ENCODE assay signal across 14 cellular contexts in genomic region chr13:47036291-47037008, GRCh38.
DNase-seq lines count a peak whose midpoint lies in the region; ATAC-seq, FAIRE-seq and TF ChIP-seq lines count a peak whose summit lies in the region.
"Had no signal": no experiment of that assay in that cellular context is flagged by ENCODE, and none has a peak within 500 bp of the region (broad histone marks: within the 10 kb centered on the region; RNA-seq: fewer than 3 reads in every experiment).

No MANE protein-coding gene starts in this region.

- no peak for FAIRE-seq in frontal cortex (lab: Jason Lieb, UNC)

- peak overlapping the region; percentile 45 to 81 (median 68) for H3K27ac ChIP-seq in body of pancreas
- H3K27ac ChIP-seq in substantia nigra (ENCODE audit: low read depth, low read length, poor library complexity, severe bottlenecking), result no peak overlapping the region
- H3K27ac ChIP-seq: C4-2B, heart left ventricle, parathyroid adenoma, VCaP had no signal

- no peaks in the 10 kb centered on the region for H3K27me3 ChIP-seq in body of pancreas

- no peak overlapping the region for H3K4me3 ChIP-seq in body of pancreas
- H3K4me3 ChIP-seq: heart left ventricle had no signal

- H3K27me3 Mint-ChIP-seq in effector memory CD8-positive, alpha-beta T cell, result peaks cover 11 to 21% of the 10 kb centered on the region in 2 donors

- TF ChIP-seq CTCF in GM13977 (IDR thresholded peaks at IDR 0.05; ENCODE audit: extremely low read depth, insufficient read depth, missing control alignments) (no peak), body of pancreas (IDR thresholded peaks at IDR 0.05) (no peak)

- peak in 1 of 3 donors; percentile 14 for TF ChIP-seq POLR2A in body of pancreas (IDR thresholded peaks at IDR 0.05)

- H3K9me3 ChIP-seq in body of pancreas, result no peaks in the 10 kb centered on the region
- H3K9me3 ChIP-seq: heart left ventricle had no signal

- no peaks in the 10 kb centered on the region for H3K9me3 Mint-ChIP-seq in effector memory CD8-positive, alpha-beta T cell
- H3K9me3 Mint-ChIP-seq: brain had no signal

- H3K4me3 Mint-ChIP-seq in effector memory CD8-positive, alpha-beta T cell, result no peak overlapping the region
- H3K4me3 Mint-ChIP-seq: brain had no signal

- no peak overlapping the region for H3K27ac Mint-ChIP-seq in effector memory CD8-positive, alpha-beta T cell
- H3K27ac Mint-ChIP-seq: brain had no signal

- no peaks in the 10 kb centered on the region for H3K36me3 Mint-ChIP-seq in effector memory CD8-positive, alpha-beta T cell (ENCODE audit: insufficient read depth)
- H3K36me3 Mint-ChIP-seq: brain had no signal

- in situ Hi-C loops in GM13977 (cut with MboI; ENCODE audit: low pct_unique_long_range_greater_than_20kb, low sequenced_read_pairs, unreplicated experiment), result no loop called here

- intact Hi-C loops in body of pancreas (cut with DNase I), result no loop called here

- no peaks in the 10 kb centered on the region for H3K4me1 ChIP-seq in body of pancreas
- H3K4me1 ChIP-seq: parathyroid adenoma had no signal

- DNase-seq in GM13977 (ENCODE audit: low spot score) (peak; percentile 36), body of pancreas (peak; percentile 5 to 30 (median 16)), DMS 273 (lab: John Stamatoyannopoulos, UW; ENCODE audit: unreplicated experiment) (no peak), frontal cortex (ENCODE audit: low spot score in 2 of 2) (no peak), substantia nigra (lab: John Stamatoyannopoulos, UW) (no peak)
- no peak for DNase-seq in effector memory CD8-positive, alpha-beta T cell
- DNase-seq: heart left ventricle, NCI-H446 treated with DMSO at 0.1 percent for 48 hours had no signal

- H3K36me3 ChIP-seq in body of pancreas (replicated peaks in 1 of 2; ENCODE audit: insufficient read depth in 1 of 2, low read depth in 2 of 2), result no peaks in the 10 kb centered on the region
- H3K36me3 ChIP-seq: heart left ventricle had no signal

- ATAC-seq in GM21381 (IDR thresholded peaks at IDR 0.05; ENCODE audit: unreplicated experiment) (peak; percentile 99), HG03108 (IDR thresholded peaks at IDR 0.05; ENCODE audit: unreplicated experiment) (peak; percentile 99), body of pancreas (peak; percentile 94)
- no peak for ATAC-seq in effector memory CD8-positive, alpha-beta T cell (replicated peaks)
- ATAC-seq: heart left ventricle had no signal

- 24% methylated on average over 5 of the region's 5 CpGs for WGBS in body of pancreas, 2 donors

- H3K4me1 Mint-ChIP-seq in effector memory CD8-positive, alpha-beta T cell (ENCODE audit: low read depth in 2 of 2), result no peaks in the 10 kb centered on the region

Comparison
In these comparisons a context has a peak if more than half of its experiments do, and no peak if none do; other contexts are left out.
1. DNase-seq: peak in GM13977 (single experiment) and body of pancreas (4 of 4); none in effector memory CD8-positive, alpha-beta T cell (0 of 3), DMS 273 (single experiment), frontal cortex (0 of 2) and substantia nigra (0 of 49).